19 cellular contexts compared by ENCODE assay signal in the genomic region with DNA sequence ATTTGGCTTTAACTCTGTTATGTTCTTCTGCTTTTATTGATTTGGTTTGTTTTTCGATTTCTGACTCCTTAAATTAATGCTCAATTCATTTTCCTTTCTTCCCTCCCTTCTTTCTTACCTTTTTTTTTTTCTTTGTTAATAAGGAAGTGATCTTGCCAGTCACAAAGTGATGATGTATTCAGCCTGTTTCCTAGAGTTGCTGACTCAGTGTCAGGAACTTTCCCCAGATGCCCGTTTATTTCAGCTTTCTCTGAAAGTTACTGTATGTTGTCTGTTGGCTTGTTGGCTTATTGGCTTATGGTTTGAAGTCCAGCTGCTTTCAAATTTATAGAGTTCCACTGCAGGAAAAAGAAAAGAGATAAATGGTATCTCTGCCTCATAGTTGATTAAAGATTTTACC. TPM values are rescaled to one million over a fixed set of nuclear protein-coding genes. Genes with fewer than 3 reads are reported as not detected.
A peak's percentile ranks its signal among the peaks of the same experiment; 100 is the strongest.
DNase-seq lines count a peak whose midpoint lies in the region; ATAC-seq and TF ChIP-seq lines count a peak whose summit lies in the region.
"Had no signal": no experiment of that assay in that cellular context is flagged by ENCODE, and none has a peak within 500 bp of the region (broad histone marks: within the 10 kb centered on the region; RNA-seq: fewer than 3 reads in every experiment).

No MANE protein-coding gene starts in this region.

- no peaks in the 10 kb centered on the region for H3K79me2 ChIP-seq in fibroblast of lung (ENCODE audit: control insufficient read depth, insufficient read depth, low read length)

- no peaks in the 10 kb centered on the region for H3K36me3 Mint-ChIP-seq in activated CD4-positive, alpha-beta memory T cell treated with anti-CD3 and anti-CD28 coated beads for 36 hours
- no peaks in the 10 kb centered on the region for H3K36me3 Mint-ChIP-seq in activated T-cell treated with anti-CD3 and anti-CD28 coated beads, Interleukin-2, amount 50 U/mL, for 24 hours (ENCODE audit: low read depth)
- H3K36me3 Mint-ChIP-seq: CD14-positive monocyte; naive thymus-derived CD4-positive, alpha-beta T cell had no signal

- POLR2A ChIA-PET in activated CD4-positive, alpha-beta memory T cell treated with anti-CD3 and anti-CD28 coated beads for 36 hours (lab: Charles Lee), result no interaction called here

- H3K4me3 ChIP-seq in fibroblast of lung (replicated peaks in 1 of 4; ENCODE audit: control extremely low read depth in 1 of 4, insufficient read depth in 1 of 4, low read depth in 3 of 4, low read length in 4 of 4) (no peak overlapping the region), retinal pigment epithelial cell (ENCODE audit: low read length) (no peak overlapping the region)
- H3K4me3 ChIP-seq: left lung, psoas muscle, tibial nerve had no signal

- no peaks in the 10 kb centered on the region for H3K4me1 ChIP-seq in fibroblast of lung (ENCODE audit: control insufficient read depth, extremely low read depth, insufficient read depth, low read length)
- H3K4me1 ChIP-seq: left lung, psoas muscle, tibial nerve had no signal

- ATAC-seq in SK-N-SH treated with all-trans-retinoic acid at 6 μM for 48 hours, result peak; percentile 65
- ATAC-seq: left lung; naive thymus-derived CD4-positive, alpha-beta T cell; psoas muscle had no signal

- CTCF ChIA-PET in activated CD4-positive, alpha-beta memory T cell treated with anti-CD3 and anti-CD28 coated beads for 36 hours (lab: Charles Lee), result no interaction called here

- H2AFZ ChIP-seq in fibroblast of lung (ENCODE audit: low read length), result no peak overlapping the region

- no peaks in the 10 kb centered on the region for H3K36me3 ChIP-seq in fibroblast of lung (ENCODE audit: control insufficient read depth, insufficient read depth, low read length)
- H3K36me3 ChIP-seq: left lung, tibial nerve had no signal

- peak; percentile 36 for DNase-seq in HS-5 (ENCODE audit: low read depth)
- DNase-seq in fibroblast of lung (ENCODE audit: low read depth in 2 of 2), result peak; percentile 30 to 82
- peak; percentile 50 for DNase-seq in retinal pigment epithelial cell (ENCODE audit: low read depth)
- DNase-seq in activated CD4-positive, alpha-beta memory T cell treated with anti-CD3 and anti-CD28 coated beads for 36 hours, result no peak
- no peak for DNase-seq in activated CD4-positive, alpha-beta T cell treated with anti-CD3 and anti-CD28 coated beads for 4 hours
- no peak for DNase-seq in activated T-cell treated with anti-CD3 and anti-CD28 coated beads, Interleukin-2, amount 50 U/mL, for 24 hours
- DNase-seq in stimulated activated CD4-positive, alpha-beta T cell treated with anti-CD3 and anti-CD28 coated beads, Interleukin-2, amount 100 ng/mL, for 24 hours, result no peak
- DNase-seq: activated naive CD4-positive, alpha-beta T cell; caudate nucleus; EL; left lung; naive thymus-derived CD4-positive, alpha-beta T cell; NCI-H748 treated with DMSO at 0.1 percent for 48 hours; psoas muscle; SIG-M5; stimulated activated CD4-positive, alpha-beta T cell treated with anti-CD3 and anti-CD28 coated beads, Interleukin-1b, Interleukin-23, amount 100 ng/mL, for 48 hours had no signal

- TF ChIP-seq CTCF in fibroblast of lung (conservative IDR thresholded peaks at IDR 0.05 in 1 of 2, IDR thresholded peaks at IDR 0.05 in 1 of 2; ENCODE audit: low read depth in 1 of 2, low read length in 2 of 2) (no peak), retinal pigment epithelial cell (conservative IDR thresholded peaks at IDR 0.05; ENCODE audit: low read depth, low read length) (no peak)

- no peaks in the 10 kb centered on the region for H3K4me1 Mint-ChIP-seq in activated CD4-positive, alpha-beta memory T cell treated with anti-CD3 and anti-CD28 coated beads for 36 hours (ENCODE audit: low read depth)
- no peaks in the 10 kb centered on the region for H3K4me1 Mint-ChIP-seq in activated T-cell treated with anti-CD3 and anti-CD28 coated beads, Interleukin-2, amount 50 U/mL, for 24 hours (ENCODE audit: low read depth)
- H3K4me1 Mint-ChIP-seq: CD14-positive monocyte; naive thymus-derived CD4-positive, alpha-beta T cell had no signal

- intact Hi-C loops in activated CD4-positive, alpha-beta memory T cell treated with anti-CD3 and anti-CD28 coated beads for 36 hours (cut with micrococcal nuclease), result no loop called here

- H3K9me3 Mint-ChIP-seq in activated CD4-positive, alpha-beta memory T cell treated with anti-CD3 and anti-CD28 coated beads for 36 hours, result no peaks in the 10 kb centered on the region
- no peaks in the 10 kb centered on the region for H3K9me3 Mint-ChIP-seq in activated T-cell treated with anti-CD3 and anti-CD28 coated beads, Interleukin-2, amount 50 U/mL, for 24 hours

- no peak overlapping the region for H3K27ac ChIP-seq in fibroblast of lung (ENCODE audit: insufficient read depth, low read length)
- H3K27ac ChIP-seq: left lung, psoas muscle, tibial nerve had no signal

- no peak overlapping the region for H3K9ac ChIP-seq in fibroblast of lung (ENCODE audit: insufficient read depth, low read length)

- H3K4me2 ChIP-seq in fibroblast of lung (ENCODE audit: extremely low read depth, insufficient read depth, low read length), result no peak overlapping the region

- no peaks in the 10 kb centered on the region for H3K27me3 ChIP-seq in fibroblast of lung (ENCODE audit: control insufficient read depth, insufficient read depth, low read length)
- H3K27me3 ChIP-seq: left lung, tibial nerve had no signal

- H3K27ac Mint-ChIP-seq in activated CD4-positive, alpha-beta memory T cell treated with anti-CD3 and anti-CD28 coated beads for 36 hours, result no peak overlapping the region
- H3K27ac Mint-ChIP-seq in activated T-cell treated with anti-CD3 and anti-CD28 coated beads, Interleukin-2, amount 50 U/mL, for 24 hours, result no peak overlapping the region
- H3K27ac Mint-ChIP-seq: CD14-positive monocyte; naive thymus-derived CD4-positive, alpha-beta T cell had no signal

- H3K9me3 ChIP-seq in fibroblast of lung (ENCODE audit: control insufficient read depth, insufficient read depth, low read depth, low read length), result no peaks in the 10 kb centered on the region
- H3K9me3 ChIP-seq: left lung, psoas muscle, tibial nerve had no signal

- H4K20me1 ChIP-seq in fibroblast of lung (ENCODE audit: control insufficient read depth, extremely low read depth, insufficient read depth, low read length), result no peaks in the 10 kb centered on the region

- H3K27me3 Mint-ChIP-seq in activated CD4-positive, alpha-beta memory T cell treated with anti-CD3 and anti-CD28 coated beads for 36 hours, result no peaks in the 10 kb centered on the region
- no peaks in the 10 kb centered on the region for H3K27me3 Mint-ChIP-seq in activated T-cell treated with anti-CD3 and anti-CD28 coated beads, Interleukin-2, amount 50 U/mL, for 24 hours

- H3K4me3 Mint-ChIP-seq in activated CD4-positive, alpha-beta memory T cell treated with anti-CD3 and anti-CD28 coated beads for 36 hours, result no peak overlapping the region
- no peak overlapping the region for H3K4me3 Mint-ChIP-seq in activated T-cell treated with anti-CD3 and anti-CD28 coated beads, Interleukin-2, amount 50 U/mL, for 24 hours
- H3K4me3 Mint-ChIP-seq: CD14-positive monocyte; naive thymus-derived CD4-positive, alpha-beta T cell had no signal

TF ChIP-seq in SK-N-SH treated with all-trans-retinoic acid at 6 μM for 48 hours, 23 proteins besides CTCF, POLR2A, EP300 and RAD21 (continues in another document):
- no peak for TF ChIP-seq ZNF70 (CRISPR knock-in tag; IDR thresholded peaks at IDR 0.05)
- TF ChIP-seq, protein P1, sequence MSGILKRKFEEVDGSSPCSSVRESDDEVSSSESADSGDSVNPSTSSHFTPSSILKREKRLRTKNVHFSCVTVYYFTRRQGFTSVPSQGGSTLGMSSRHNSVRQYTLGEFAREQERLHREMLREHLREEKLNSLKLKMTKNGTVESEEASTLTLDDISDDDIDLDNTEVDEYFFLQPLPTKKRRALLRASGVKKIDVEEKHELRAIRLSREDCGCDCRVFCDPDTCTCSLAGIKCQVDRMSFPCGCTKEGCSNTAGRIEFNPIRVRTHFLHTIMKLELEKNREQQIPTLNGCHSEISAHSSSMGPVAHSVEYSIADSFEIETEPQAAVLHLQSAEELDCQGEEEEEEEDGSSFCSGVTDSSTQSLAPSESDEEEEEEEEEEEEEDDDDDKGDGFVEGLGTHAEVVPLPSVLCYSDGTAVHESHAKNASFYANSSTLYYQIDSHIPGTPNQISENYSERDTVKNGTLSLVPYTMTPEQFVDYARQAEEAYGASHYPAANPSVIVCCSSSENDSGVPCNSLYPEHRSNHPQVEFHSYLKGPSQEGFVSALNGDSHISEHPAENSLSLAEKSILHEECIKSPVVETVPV (CRISPR knock-in tag; IDR thresholded peaks at IDR 0.05), result no peak
- no peak for TF ChIP-seq OSR1 (CRISPR knock-in tag; IDR thresholded peaks at IDR 0.05)
- no peak for TF ChIP-seq ZFP3 (CRISPR knock-in tag; IDR thresholded peaks at IDR 0.05)
- TF ChIP-seq CSDC2 (CRISPR knock-in tag; IDR thresholded peaks at IDR 0.05), result no peak
- TF ChIP-seq BACH2 (CRISPR knock-in tag; IDR thresholded peaks at IDR 0.05; ENCODE audit: borderline replicate concordance), result no peak
- TF ChIP-seq TOX (CRISPR knock-in tag; IDR thresholded peaks at IDR 0.05; ENCODE audit: borderline replicate concordance), result no peak
- no peak for TF ChIP-seq ARNTL (CRISPR knock-in tag; IDR thresholded peaks at IDR 0.05; ENCODE audit: borderline replicate concordance, low read depth)
- TF ChIP-seq ZFP30 (CRISPR knock-in tag; IDR thresholded peaks at IDR 0.05), result no peak
- no peak for TF ChIP-seq ZNF8 (CRISPR knock-in tag; IDR thresholded peaks at IDR 0.05)
- no peak for TF ChIP-seq SNAI2 (CRISPR knock-in tag; IDR thresholded peaks at IDR 0.05)
- TF ChIP-seq ISL1 (CRISPR knock-in tag; IDR thresholded peaks at IDR 0.05), result no peak
- TF ChIP-seq TCF4 (CRISPR knock-in tag; IDR thresholded peaks at IDR 0.05; ENCODE audit: borderline replicate concordance), result no peak
- TF ChIP-seq RARB (CRISPR knock-in tag; IDR thresholded peaks at IDR 0.05), result no peak

RNA-seq across cellular contexts. Expression of gene SLC6A15, which starts 12.4 kb away (rescaled TPM):
- 0.77 and 0.99 TPM in 2 replicates for total RNA-seq in fibroblast of lung
- 0.10 and 0.30 TPM in 2 replicates for polyA plus RNA-seq in fibroblast of lung
- 0.33 and 0.35 TPM in 2 replicates for polyA plus RNA-seq in fibroblast of lung (2012)
- polyA minus RNA-seq in fibroblast of lung (ENCODE audit: low replicate concordance), result not detected in 2 replicates
- under 1 TPM; 0.12 to 0.17 TPM for total RNA-seq in activated CD4-positive, alpha-beta memory T cell treated with anti-CD3 and anti-CD28 coated beads for 36 hours
- total RNA-seq: naive thymus-derived CD4-positive, alpha-beta T cell had no signal
- polyA plus RNA-seq: CD14-positive monocyte; naive thymus-derived CD4-positive, alpha-beta T cell had no signal

Comparison
In these comparisons a context has a peak if more than half of its experiments do, and no peak if none do; other contexts are left out.
1. DNase-seq: peak in HS-5 (single experiment), fibroblast of lung (2 of 2) and retinal pigment epithelial cell (single experiment); none in activated CD4-positive, alpha-beta memory T cell treated with anti-CD3 and anti-CD28 coated beads for 36 hours (single experiment), activated CD4-positive, alpha-beta T cell treated with anti-CD3 and anti-CD28 coated beads for 4 hours (0 of 2), activated T-cell treated with anti-CD3 and anti-CD28 coated beads, Interleukin-2, amount 50 U/mL, for 24 hours (single experiment) and stimulated activated CD4-positive, alpha-beta T cell treated with anti-CD3 and anti-CD28 coated beads, Interleukin-2, amount 100 ng/mL, for 24 hours (0 of 2).